Comparison of ENCODE assay signal across 8 cellular contexts in the genomic region with DNA sequence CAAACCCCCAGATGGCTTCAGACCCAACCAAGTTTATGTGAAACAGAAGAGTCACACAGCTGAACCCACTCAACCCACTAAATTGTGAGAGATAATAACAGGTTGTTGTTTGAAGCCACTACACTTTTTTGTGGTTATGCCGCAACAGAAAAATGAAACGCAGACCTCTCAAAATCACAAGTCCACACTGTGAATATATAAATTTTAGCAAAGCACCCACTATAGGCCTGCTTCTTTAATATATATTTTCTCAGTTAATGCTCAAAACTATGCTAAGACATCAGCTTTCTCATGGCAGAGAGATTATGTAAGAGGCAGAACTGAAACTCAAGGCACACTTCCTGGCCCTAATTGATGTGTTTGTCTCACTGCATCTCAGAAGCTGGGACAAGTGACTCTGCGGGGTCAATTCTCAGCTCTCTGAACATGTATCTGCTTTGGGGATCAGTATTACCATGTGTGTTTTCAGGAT. TPM values are rescaled to one million over a fixed set of nuclear protein-coding genes. Genes with fewer than 3 reads are reported as not detected.
A peak's percentile ranks its signal among the peaks of the same experiment; 100 is the strongest.
DNase-seq lines count a peak whose midpoint lies in the region; ATAC-seq and FAIRE-seq lines count a peak whose summit lies in the region.

No MANE protein-coding gene starts in this region.

- no peak for FAIRE-seq in small intestine (lab: Jason Lieb, UNC)

- no peaks in the 10 kb centered on the region for H3K9me3 ChIP-seq in small intestine (ENCODE audit: control insufficient read depth, low read depth)

- no peaks in the 10 kb centered on the region for H3K27me3 ChIP-seq in small intestine (ENCODE audit: control insufficient read depth in 2 of 2, insufficient read depth in 2 of 2, low read length in 2 of 2)

- H3K27ac ChIP-seq in small intestine (ENCODE audit: low read depth in 1 of 2, low read length in 1 of 2), result peak overlapping the region; percentile 50 to 85

- peaks cover 7 to 22% of the 10 kb centered on the region in 2 donors for H3K4me1 ChIP-seq in small intestine (ENCODE audit: control insufficient read depth in 2 of 2, insufficient read depth in 1 of 2, low read depth in 1 of 2, low read length in 1 of 2)

- no peaks in the 10 kb centered on the region for H3K36me3 ChIP-seq in small intestine (ENCODE audit: control insufficient read depth in 2 of 2, insufficient read depth in 2 of 2, low read length in 2 of 2)

- DNase-seq in SKM-1 treated with dmso at 0.1 percent for 144 hours (lab: John Stamatoyannopoulos, UW; ENCODE audit: unreplicated experiment) (peak; percentile 72), SKM-1 (lab: John Stamatoyannopoulos, UW; ENCODE audit: unreplicated experiment) (no peak), NOMO-1 (lab: John Stamatoyannopoulos, UW; ENCODE audit: unreplicated experiment in 2 of 2) (peak; percentile 63 to 91), small intestine (no peak), HuH-7 (ENCODE audit: low spot score) (no peak), NCI-H69 (lab: John Stamatoyannopoulos, UW) (no peak), DMS79 (lab: John Stamatoyannopoulos, UW) (no peak)

- peak; percentile 37 for ATAC-seq in HG02642 (IDR thresholded peaks at IDR 0.05; ENCODE audit: poor library complexity, unreplicated experiment)

- 60 to 92% (median 70%) methylated on average over 3 of the region's 3 CpGs for WGBS in small intestine, 3 donors

- no peak overlapping the region for H3K4me3 ChIP-seq in small intestine (ENCODE audit: low read depth in 1 of 2, low read length in 2 of 2)

RNA-seq across cellular contexts. Expression of a gene that starts 27.7 kb away (rescaled TPM):
- polyA plus RNA-seq in small intestine, result 1 to 10 TPM; 5.4 to 7.2 (median 6.8) TPM

RNA-seq across cellular contexts. Expression of a gene that starts 57.8 kb away (rescaled TPM):
- 1 to 10 TPM; 5.4 to 9.8 (median 6.5) TPM for polyA plus RNA-seq in small intestine

Comparison
In these comparisons a context has a peak if more than half of its experiments do, and no peak if none do; other contexts are left out.
1. DNase-seq: peak in SKM-1 treated with dmso at 0.1 percent for 144 hours (single experiment) and NOMO-1 (2 of 2); none in SKM-1 (single experiment), small intestine (single experiment), HuH-7 (single experiment), NCI-H69 (single experiment) and DMS79 (single experiment).